ENCODE assay signal across 20 cellular contexts in the genomic region with DNA sequence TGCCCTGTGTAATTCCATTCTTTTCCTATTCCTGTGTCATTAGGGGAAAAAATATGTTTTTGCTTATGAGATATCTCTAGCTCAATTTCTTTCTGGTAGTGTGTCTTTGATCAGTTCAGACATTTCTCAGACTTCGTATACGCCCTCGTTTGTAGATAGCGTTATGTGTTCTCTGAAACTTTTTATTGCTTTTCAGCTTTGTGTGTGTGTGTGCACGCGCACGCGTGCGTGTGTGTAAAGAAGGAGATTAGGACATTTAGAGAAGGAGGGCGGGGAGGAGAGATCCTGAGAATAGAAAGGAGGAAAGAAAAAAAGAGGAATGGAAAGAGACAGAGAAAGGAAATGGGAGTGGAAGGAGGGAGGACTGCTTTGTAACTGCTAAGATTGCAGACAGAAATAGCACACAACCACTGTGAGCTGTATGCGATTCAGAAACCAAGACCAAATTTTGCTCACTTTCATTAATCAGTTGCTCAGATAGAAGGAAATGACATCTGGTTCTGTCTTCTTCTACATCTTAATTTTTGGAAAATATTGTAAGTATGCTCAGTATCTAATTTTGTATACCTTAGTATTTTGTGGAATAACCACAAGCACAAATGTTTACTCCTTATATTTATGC. TPM values are rescaled to one million over a fixed set of nuclear protein-coding genes. Genes with fewer than 3 reads are reported as not detected.
A peak's percentile ranks its signal among the peaks of the same experiment; 100 is the strongest.
DNase-seq lines count a peak whose midpoint lies in the region; ATAC-seq, FAIRE-seq and TF ChIP-seq lines count a peak whose summit lies in the region.
"Had no signal": no experiment of that assay in that cellular context is flagged by ENCODE, and none has a peak within 500 bp of the region (broad histone marks: within the 10 kb centered on the region; RNA-seq: fewer than 3 reads in every experiment).

Gene RXFP1 (plus strand): TSS at position 393 of the 622 bp plus-strand sequence. CDS start 95 bp downstream, at position 488.

- H3K27ac ChIP-seq in vagina: peak within 1 kb of the TSS; percentile 0
- H3K27ac ChIP-seq: 22Rv1, C4-2B, testis had no signal

- no peaks in the 10 kb centered on the region for H3K4me1 ChIP-seq in vagina
- H3K4me1 ChIP-seq: testis had no signal

- no peak within 1 kb of the TSS for H3K27ac Mint-ChIP-seq in activated naive CD8-positive, alpha-beta T cell treated with anti-CD3 and anti-CD28 coated beads for 36 hours
- H3K27ac Mint-ChIP-seq: naive thymus-derived CD4-positive, alpha-beta T cell; T-helper 2 cell treated with Interferon-gamma antibody and Interleukin-4, amounts not matched to agents 5 μg/mL and 100 μg/mL, for 36 hours had no signal

- H3K9me3 Mint-ChIP-seq in activated naive CD8-positive, alpha-beta T cell treated with anti-CD3 and anti-CD28 coated beads for 36 hours: no peaks in the 10 kb centered on the region
- H3K9me3 Mint-ChIP-seq: naive thymus-derived CD4-positive, alpha-beta T cell; T-helper 2 cell treated with Interferon-gamma antibody and Interleukin-4, amounts not matched to agents 5 μg/mL and 100 μg/mL, for 36 hours had no signal

- no peak for TF ChIP-seq CTCF in vagina (IDR thresholded peaks at IDR 0.05)

- H3K9me3 ChIP-seq in vagina: no peaks in the 10 kb centered on the region
- H3K9me3 ChIP-seq: testis had no signal

- no peak for ATAC-seq in stimulated activated naive CD8-positive, alpha-beta T cell treated with anti-CD3 and anti-CD28 coated beads, Interleukin-15, Interleukin-2, amounts not matched to agents 100 U/mL and 50 U/mL, for 24 hours
- ATAC-seq: naive thymus-derived CD4-positive, alpha-beta T cell had no signal

- H3K4me3 Mint-ChIP-seq in activated naive CD8-positive, alpha-beta T cell treated with anti-CD3 and anti-CD28 coated beads for 36 hours: no peak within 1 kb of the TSS
- H3K4me3 Mint-ChIP-seq: naive thymus-derived CD4-positive, alpha-beta T cell; T-helper 2 cell treated with Interferon-gamma antibody and Interleukin-4, amounts not matched to agents 5 μg/mL and 100 μg/mL, for 36 hours had no signal

- H3K36me3 Mint-ChIP-seq in activated naive CD8-positive, alpha-beta T cell treated with anti-CD3 and anti-CD28 coated beads for 36 hours: no peaks in the 10 kb centered on the region
- H3K36me3 Mint-ChIP-seq: naive thymus-derived CD4-positive, alpha-beta T cell had no signal

- H3K27me3 Mint-ChIP-seq in activated naive CD8-positive, alpha-beta T cell treated with anti-CD3 and anti-CD28 coated beads for 36 hours: peaks cover 4% of the 10 kb centered on the region

- no peaks in the 10 kb centered on the region for H3K36me3 ChIP-seq in vagina

- H3K4me1 Mint-ChIP-seq in activated naive CD8-positive, alpha-beta T cell treated with anti-CD3 and anti-CD28 coated beads for 36 hours: no peaks in the 10 kb centered on the region
- H3K4me1 Mint-ChIP-seq: naive thymus-derived CD4-positive, alpha-beta T cell had no signal

- TF ChIP-seq POLR2A in vagina (IDR thresholded peaks at IDR 0.05): no peak

- intact Hi-C loops in vagina (cut with DNase I): no loop called here

- H3K27me3 ChIP-seq in vagina: no peaks in the 10 kb centered on the region
- H3K27me3 ChIP-seq: testis had no signal

- no peak for FAIRE-seq in frontal cortex (lab: Jason Lieb, UNC)
- FAIRE-seq: GM12892 had no signal

- POLR2A ChIA-PET in HEK293T (lab: Yijun Ruan, JAX): no interaction called here

- H3K4me3 ChIP-seq in vagina: peak within 1 kb of the TSS; percentile 10 to 28
- H3K4me3 ChIP-seq: testis had no signal

- DNase-seq in NOMO-1 (lab: John Stamatoyannopoulos, UW; ENCODE audit: unreplicated experiment in 2 of 2) (peak; percentile 30 to 49), NOMO-1 treated with dmso at 0.1 percent for 144 hours (lab: John Stamatoyannopoulos, UW; ENCODE audit: unreplicated experiment) (no peak), UCSD-AML1 (lab: John Stamatoyannopoulos, UW; ENCODE audit: unreplicated experiment) (peak; percentile 23), frontal cortex (ENCODE audit: low spot score in 2 of 2) (no peak), vagina (ENCODE audit: extremely low spot score in 2 of 2) (no peak), HEK293T (ENCODE audit: extremely low spot score) (no peak)
- DNase-seq in activated naive CD8-positive, alpha-beta T cell treated with anti-CD3 and anti-CD28 coated beads for 36 hours: no peak
- no peak for DNase-seq in stimulated activated naive CD8-positive, alpha-beta T cell treated with anti-CD3 and anti-CD28 coated beads, Interleukin-15, Interleukin-2, amounts not matched to agents 100 U/mL and 50 U/mL, for 24 hours
- DNase-seq: erythroblast; GF-D8; naive thymus-derived CD4-positive, alpha-beta T cell; NCI-H1694; NCI-H446; stimulated activated CD4-positive, alpha-beta T cell treated with anti-CD3 and anti-CD28 coated beads, Interleukin-4, amount 100 ng/mL, for 24 hours; testis had no signal

- CTCF ChIA-PET in HEK293T (lab: Yijun Ruan, JAX): no interaction called here

TF ChIP-seq in HEK293T, 16 proteins besides CTCF, POLR2A, EP300 and RAD21:
- no peak for TF ChIP-seq SUZ12 (IDR thresholded peaks at IDR 0.05)
- TF ChIP-seq, protein P1, sequence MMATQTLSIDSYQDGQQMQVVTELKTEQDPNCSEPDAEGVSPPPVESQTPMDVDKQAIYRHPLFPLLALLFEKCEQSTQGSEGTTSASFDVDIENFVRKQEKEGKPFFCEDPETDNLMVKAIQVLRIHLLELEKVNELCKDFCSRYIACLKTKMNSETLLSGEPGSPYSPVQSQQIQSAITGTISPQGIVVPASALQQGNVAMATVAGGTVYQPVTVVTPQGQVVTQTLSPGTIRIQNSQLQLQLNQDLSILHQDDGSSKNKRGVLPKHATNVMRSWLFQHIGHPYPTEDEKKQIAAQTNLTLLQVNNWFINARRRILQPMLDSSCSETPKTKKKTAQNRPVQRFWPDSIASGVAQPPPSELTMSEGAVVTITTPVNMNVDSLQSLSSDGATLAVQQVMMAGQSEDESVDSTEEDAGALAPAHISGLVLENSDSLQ (IDR thresholded peaks at IDR 0.05): no peak
- TF ChIP-seq CTBP1 (IDR thresholded peaks at IDR 0.05; ENCODE audit: borderline replicate concordance): no peak
- no peak for TF ChIP-seq L3MBTL2 (conservative IDR thresholded peaks at IDR 0.05)
- TF ChIP-seq FOXK2 (IDR thresholded peaks at IDR 0.05): no peak
- TF ChIP-seq NFRKB (IDR thresholded peaks at IDR 0.05): no peak
- TF ChIP-seq FOXA1 (IDR thresholded peaks at IDR 0.05): no peak
- TF ChIP-seq ZNF384 (IDR thresholded peaks at IDR 0.05): no peak
- no peak for TF ChIP-seq FOXM1 (IDR thresholded peaks at IDR 0.05; ENCODE audit: borderline replicate concordance)
- no peak for TF ChIP-seq LEF1 (IDR thresholded peaks at IDR 0.05; ENCODE audit: borderline replicate concordance)
- TF ChIP-seq ARNT (IDR thresholded peaks at IDR 0.05): no peak
- no peak for TF ChIP-seq ELF4 (IDR thresholded peaks at IDR 0.05)
- no peak for TF ChIP-seq TARDBP (IDR thresholded peaks at IDR 0.05)
- TF ChIP-seq BHLHE40 (IDR thresholded peaks at IDR 0.05; ENCODE audit: borderline replicate concordance): no peak
- no peak for TF ChIP-seq SP1 (IDR thresholded peaks at IDR 0.05)
- no peak for TF ChIP-seq HDGF (IDR thresholded peaks at IDR 0.05; ENCODE audit: borderline replicate concordance)

RNA-seq across cellular contexts. Expression of gene RXFP1, which starts in this region (rescaled TPM):
- total RNA-seq in frontal cortex (33.0 TPM), vagina (1.5 TPM)
- not detected for total RNA-seq in activated naive CD8-positive, alpha-beta T cell treated with anti-CD3 and anti-CD28 coated beads for 36 hours
- total RNA-seq: lung microvascular endothelial cell had no signal

Comparison
In these comparisons a context has a peak if more than half of its experiments do, and no peak if none do; other contexts are left out.
1. RNA of gene RXFP1 (total RNA-seq): 33.0 TPM in frontal cortex (single experiment); 1.5 TPM in vagina (single experiment) and not detected in activated naive CD8-positive, alpha-beta T cell treated with anti-CD3 and anti-CD28 coated beads for 36 hours; every median in the first group is over 10 times any median in the second.
2. DNase-seq: peak in NOMO-1 (2 of 2) and UCSD-AML1 (single experiment); none in NOMO-1 treated with dmso at 0.1 percent for 144 hours (single experiment), frontal cortex (0 of 2), vagina (0 of 2), HEK293T (single experiment), activated naive CD8-positive, alpha-beta T cell treated with anti-CD3 and anti-CD28 coated beads for 36 hours (single experiment) and stimulated activated naive CD8-positive, alpha-beta T cell treated with anti-CD3 and anti-CD28 coated beads, Interleukin-15, Interleukin-2, amounts not matched to agents 100 U/mL and 50 U/mL, for 24 hours (single experiment).